Comparison of ENCODE assay signal across 8 cellular contexts in the genomic region with DNA sequence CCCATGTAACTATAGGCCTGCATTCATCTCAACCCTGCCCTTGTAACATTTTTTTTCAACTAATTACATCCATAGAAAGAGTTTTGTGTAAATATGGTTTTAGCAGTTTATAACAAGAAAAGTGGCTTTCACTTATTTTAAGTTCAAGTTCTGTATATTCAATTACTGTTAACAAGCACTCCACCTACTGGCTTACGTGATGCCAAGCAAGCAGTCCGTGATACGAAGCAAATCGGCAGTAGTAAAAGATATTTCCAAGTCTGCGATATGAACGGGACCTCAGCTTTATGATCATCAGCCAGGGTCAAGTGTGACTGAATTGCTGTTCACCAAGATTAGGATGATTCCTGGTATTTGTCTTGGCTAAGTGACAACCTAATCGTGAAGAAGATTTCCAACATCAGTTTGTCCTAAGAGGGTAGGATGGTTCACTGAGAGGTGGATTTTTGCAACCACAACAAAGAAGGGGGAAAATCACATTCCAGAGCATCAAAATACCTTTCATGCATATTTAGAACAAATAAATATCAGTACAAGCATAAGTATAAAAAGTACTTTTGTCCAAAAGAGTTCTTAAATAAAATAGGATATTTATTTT.
A peak's percentile ranks its signal among the peaks of the same experiment; 100 is the strongest.
DNase-seq lines count a peak whose midpoint lies in the region; ATAC-seq and TF ChIP-seq lines count a peak whose summit lies in the region.

No MANE protein-coding gene starts in this region.

- TF ChIP-seq POLR2A in transverse colon (IDR thresholded peaks at IDR 0.05) (no peak), vagina (IDR thresholded peaks at IDR 0.05) (no peak), Peyer's patch (IDR thresholded peaks at IDR 0.05) (no peak)

- WGBS in transverse colon (ENCODE audit: low coverage in 1 of 2), 2 donors: 0 to 14% methylated on average over 1 to 7 of the region's 7 CpGs

- H3K4me3 Mint-ChIP-seq in nephron: no peak overlapping the region
- H3K4me3 Mint-ChIP-seq in activated CD8-positive, alpha-beta T cell treated with anti-CD3 and anti-CD28 coated beads, Interleukin-2, amount 10 ng/mL, durations not matched to agents 7 days and 5 days: no peak overlapping the region

- H3K4me3 ChIP-seq in GM12864 (ENCODE audit: low read depth, low read length): no peak overlapping the region
- no peak overlapping the region for H3K4me3 ChIP-seq in astrocyte of the cerebellum (ENCODE audit: low read depth, low read length)
- H3K4me3 ChIP-seq in transverse colon: no peak overlapping the region
- H3K4me3 ChIP-seq in vagina: no peak overlapping the region
- no peak overlapping the region for H3K4me3 ChIP-seq in Peyer's patch

- in situ Hi-C loops in astrocyte of the cerebellum (cut with HindIII; ENCODE audit: low sequenced_read_pairs): no loop called here
- in situ Hi-C loops in transverse colon (cut with MboI; ENCODE audit: low pct_ligation_motif_present in 1 of 4, low pct_unique_long_range_greater_than_20kb in 1 of 4, low sequenced_read_pairs in 3 of 4): no loop called here

- POLR2A ChIA-PET in activated CD8-positive, alpha-beta T cell treated with anti-CD3 and anti-CD28 coated beads, Interleukin-2, amount 10 ng/mL, durations not matched to agents 7 days and 5 days (lab: Charles Lee): no interaction called here

- H3K27ac ChIP-seq in transverse colon (no peak overlapping the region), vagina (no peak overlapping the region), Peyer's patch (no peak overlapping the region)

- DNase-seq in GM12864 (ENCODE audit: low read depth) (no peak), NCI-H146 (lab: John Stamatoyannopoulos, UW) (peak; percentile 88), astrocyte of the cerebellum (ENCODE audit: low read depth) (peak; percentile 53), transverse colon (no peak), vagina (ENCODE audit: extremely low spot score in 2 of 2) (no peak), Peyer's patch (no peak)
- no peak for DNase-seq in activated CD8-positive, alpha-beta T cell treated with anti-CD3 and anti-CD28 coated beads, Interleukin-2, amount 10 ng/mL, durations not matched to agents 7 days and 5 days

- intact Hi-C loops in transverse colon (cut with DNase I; ENCODE audit: low total_unique reads): no loop called here
- intact Hi-C loops in vagina (cut with DNase I): no loop called here

- no peak for ATAC-seq in activated CD8-positive, alpha-beta T cell treated with anti-CD3 and anti-CD28 coated beads, Interleukin-2, amount 10 ng/mL, durations not matched to agents 7 days and 5 days

- H3K36me3 Mint-ChIP-seq in nephron (ENCODE audit: low read depth): no peaks in the 10 kb centered on the region
- H3K36me3 Mint-ChIP-seq in activated CD8-positive, alpha-beta T cell treated with anti-CD3 and anti-CD28 coated beads, Interleukin-2, amount 10 ng/mL, durations not matched to agents 7 days and 5 days (ENCODE audit: low read depth): no peaks in the 10 kb centered on the region

- TF ChIP-seq EP300 in transverse colon (IDR thresholded peaks at IDR 0.05; ENCODE audit: low read depth): no peak

- peaks cover 5% of the 10 kb centered on the region for H3K4me1 Mint-ChIP-seq in nephron
- H3K4me1 Mint-ChIP-seq in activated CD8-positive, alpha-beta T cell treated with anti-CD3 and anti-CD28 coated beads, Interleukin-2, amount 10 ng/mL, durations not matched to agents 7 days and 5 days (ENCODE audit: low read depth): no peaks in the 10 kb centered on the region

- H3K9me3 ChIP-seq in transverse colon (no peaks in the 10 kb centered on the region), vagina (no peaks in the 10 kb centered on the region), Peyer's patch (no peaks in the 10 kb centered on the region)

- no peaks in the 10 kb centered on the region for H3K36me3 ChIP-seq in transverse colon
- H3K36me3 ChIP-seq in vagina: no peaks in the 10 kb centered on the region
- H3K36me3 ChIP-seq in Peyer's patch: no peaks in the 10 kb centered on the region

- CTCF ChIA-PET in activated CD8-positive, alpha-beta T cell treated with anti-CD3 and anti-CD28 coated beads, Interleukin-2, amount 10 ng/mL, durations not matched to agents 7 days and 5 days (lab: Charles Lee): no interaction called here

- H3K4me1 ChIP-seq in transverse colon (no peaks in the 10 kb centered on the region), vagina (no peaks in the 10 kb centered on the region), Peyer's patch (no peaks in the 10 kb centered on the region)

- no peaks in the 10 kb centered on the region for H3K27me3 ChIP-seq in transverse colon
- H3K27me3 ChIP-seq in vagina: no peaks in the 10 kb centered on the region
- H3K27me3 ChIP-seq in Peyer's patch: no peaks in the 10 kb centered on the region

- peaks cover 20% of the 10 kb centered on the region for H3K27me3 Mint-ChIP-seq in nephron (ENCODE audit: low read depth)
- no peaks in the 10 kb centered on the region for H3K27me3 Mint-ChIP-seq in activated CD8-positive, alpha-beta T cell treated with anti-CD3 and anti-CD28 coated beads, Interleukin-2, amount 10 ng/mL, durations not matched to agents 7 days and 5 days (ENCODE audit: low read depth)

- TF ChIP-seq CTCF in GM12864 (IDR thresholded peaks at IDR 0.05; ENCODE audit: low read depth, low read length, missing control alignments): peak; percentile 38
- TF ChIP-seq CTCF in astrocyte of the cerebellum (IDR thresholded peaks at IDR 0.05; ENCODE audit: low read depth, low read length, missing control alignments): peak; percentile 85
- peak; percentile 62 to 66 (median 65) for TF ChIP-seq CTCF in nephron (IDR thresholded peaks at IDR 0.05; ENCODE audit: unreplicated experiment in 3 of 3)
- TF ChIP-seq CTCF in transverse colon (IDR thresholded peaks at IDR 0.05): peak in 2 of 5 experiments; percentile 14 to 19
- TF ChIP-seq CTCF in vagina (IDR thresholded peaks at IDR 0.05): no peak
- peak in 2 of 6 experiments; percentile 4 to 16 for TF ChIP-seq CTCF in Peyer's patch (IDR thresholded peaks at IDR 0.05)

- H3K9me3 Mint-ChIP-seq in nephron: no peaks in the 10 kb centered on the region
- no peaks in the 10 kb centered on the region for H3K9me3 Mint-ChIP-seq in activated CD8-positive, alpha-beta T cell treated with anti-CD3 and anti-CD28 coated beads, Interleukin-2, amount 10 ng/mL, durations not matched to agents 7 days and 5 days (ENCODE audit: insufficient read depth)

- H3K27ac Mint-ChIP-seq in nephron: no peak overlapping the region
- H3K27ac Mint-ChIP-seq in activated CD8-positive, alpha-beta T cell treated with anti-CD3 and anti-CD28 coated beads, Interleukin-2, amount 10 ng/mL, durations not matched to agents 7 days and 5 days: no peak overlapping the region

Comparison
In these comparisons a context has a peak if more than half of its experiments do, and no peak if none do; other contexts are left out.
1. DNase-seq: peak in NCI-H146 (single experiment) and astrocyte of the cerebellum (single experiment); none in GM12864 (single experiment), activated CD8-positive, alpha-beta T cell treated with anti-CD3 and anti-CD28 coated beads, Interleukin-2, amount 10 ng/mL, durations not matched to agents 7 days and 5 days (single experiment), transverse colon (single experiment), vagina (0 of 2) and Peyer's patch (0 of 3).
2. CTCF ChIP-seq: peak in GM12864 (single experiment), astrocyte of the cerebellum (single experiment) and nephron (3 of 3); none in vagina (0 of 3).